8 cellular contexts compared by ENCODE assay signal in the genomic region with DNA sequence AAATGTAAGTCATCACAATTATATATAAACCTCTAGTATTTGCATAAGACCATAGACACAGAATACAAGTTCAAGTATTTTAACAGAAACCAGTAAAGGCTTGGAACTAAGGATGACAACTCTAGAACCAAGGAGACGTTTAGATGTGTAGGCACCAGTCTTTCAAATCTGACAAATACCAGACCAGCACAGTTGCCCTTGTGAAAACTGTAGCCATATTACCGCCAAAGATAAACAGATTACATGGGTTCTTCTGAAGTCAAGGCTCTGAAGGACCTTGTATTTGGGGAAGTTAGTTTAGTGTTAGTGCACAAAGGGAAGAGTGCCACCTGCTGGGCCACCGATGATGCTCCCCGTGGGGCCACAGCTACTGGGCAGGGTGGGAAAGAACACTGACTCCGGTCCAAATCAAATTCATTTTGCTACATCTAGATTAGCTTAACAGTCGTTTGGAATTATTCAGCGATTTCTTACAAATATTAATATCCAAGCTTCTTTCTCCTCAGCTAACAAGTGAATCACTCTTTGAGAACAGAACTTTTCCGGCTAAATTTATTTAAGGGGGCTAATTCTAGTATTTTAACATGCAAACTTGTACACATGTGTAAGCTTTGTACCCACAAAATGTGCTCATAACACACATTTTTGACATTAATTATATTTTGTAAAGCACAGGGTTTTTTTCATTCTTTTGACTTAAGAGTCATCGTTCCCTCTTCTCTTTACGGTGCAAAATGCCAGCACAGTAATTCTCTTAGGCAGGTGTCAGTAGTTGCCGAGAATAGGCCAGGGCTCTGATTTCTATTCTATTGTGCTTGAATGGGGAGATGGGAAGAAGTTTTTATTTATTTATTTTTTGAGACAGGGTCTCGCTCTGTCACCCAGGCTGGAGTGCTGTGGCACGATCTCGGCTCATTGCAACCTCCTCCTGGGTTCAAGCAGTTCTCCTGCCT. TPM values are rescaled to one million over a fixed set of nuclear protein-coding genes. Genes with fewer than 3 reads are reported as not detected.
DNase-seq lines count a peak whose midpoint lies in the region; ATAC-seq and TF ChIP-seq lines count a peak whose summit lies in the region.

No MANE protein-coding gene starts in this region.

- H3K79me2 ChIP-seq in GM23338 (replicated peaks; ENCODE audit: insufficient read depth): no peaks in the 10 kb centered on the region

- H3K27me3 ChIP-seq in GM23338 (ENCODE audit: insufficient read depth): no peaks in the 10 kb centered on the region
- no peaks in the 10 kb centered on the region for H3K27me3 ChIP-seq in tibial artery

- H3K4me3 Mint-ChIP-seq in GM23338: no peak overlapping the region
- no peak overlapping the region for H3K4me3 Mint-ChIP-seq in osteocyte (ENCODE audit: unreplicated experiment)

- H2AFZ ChIP-seq in GM23338: no peak overlapping the region

- H3K4me2 ChIP-seq in GM23338: no peak overlapping the region

- TF ChIP-seq CTCF in GM23338 (conservative IDR thresholded peaks at IDR 0.05; ENCODE audit: low read depth in 2 of 2) (peak; percentile 80 to 91), RWPE1 (conservative IDR thresholded peaks at IDR 0.05; ENCODE audit: low read depth) (peak; percentile 91), osteocyte (IDR thresholded peaks at IDR 0.05) (peak; percentile 90), tibial artery (IDR thresholded peaks at IDR 0.05) (peak; percentile 89 to 95)

- no peaks in the 10 kb centered on the region for H4K20me1 ChIP-seq in GM23338 (replicated peaks; ENCODE audit: insufficient read depth)

- peak; percentile 42 for DNase-seq in G401 (ENCODE audit: low spot score)
- peak; percentile 82 for DNase-seq in GM23338 (ENCODE audit: low spot score)
- peak; percentile 58 for DNase-seq in LHCN-M2 (ENCODE audit: low read depth)
- peak; percentile 60 for DNase-seq in RWPE1 (ENCODE audit: low spot score)
- DNase-seq in activated T-helper 1 cell treated with Interleukin-2 at 50 U/mL for 16 hours (ENCODE audit: low read depth): peak; percentile 62
- DNase-seq in fibroblast of the conjunctiva (ENCODE audit: low read depth): peak; percentile 74
- DNase-seq in osteocyte (ENCODE audit: extremely low spot score, unreplicated experiment): no peak
- peak; percentile 79 to 84 for DNase-seq in tibial artery

- POLR2A ChIA-PET in RWPE1 (lab: Yijun Ruan, JAX; ENCODE audit: low non-redundant PET): no interaction called here

- H3K4me1 ChIP-seq in GM23338 (ENCODE audit: insufficient read depth) (no peaks in the 10 kb centered on the region), tibial artery (peaks cover 0 to 6% (median 0%) of the 10 kb centered on the region in 4 donors)

- H3K36me3 Mint-ChIP-seq in GM23338 (ENCODE audit: low read depth) (no peaks in the 10 kb centered on the region), osteocyte (ENCODE audit: unreplicated experiment) (no peaks in the 10 kb centered on the region)

- in situ Hi-C loops in G401 (cut with HindIII; ENCODE audit: low sequenced_read_pairs): loop anchor here (10.0 to 25.0 kb wide), 2 partner anchors 170 to 183 kb away; no protein-coding TSS in a partner anchor

- no peaks in the 10 kb centered on the region for H3F3A ChIP-seq in GM23338 (replicated peaks; ENCODE audit: low read depth)

- peak; percentile 99 for ATAC-seq in GM23338

- H3K27ac Mint-ChIP-seq in GM23338: no peak overlapping the region
- H3K27ac Mint-ChIP-seq in osteocyte (ENCODE audit: unreplicated experiment): no peak overlapping the region

- H3K4me1 Mint-ChIP-seq in GM23338 (peaks cover 6% of the 10 kb centered on the region; the same call in 2 of the 3 replicates), osteocyte (ENCODE audit: unreplicated experiment) (peaks cover 2% of the 10 kb centered on the region)

- no peaks in the 10 kb centered on the region for H3K9me3 Mint-ChIP-seq in GM23338
- H3K9me3 Mint-ChIP-seq in osteocyte (ENCODE audit: unreplicated experiment): no peaks in the 10 kb centered on the region

- no peaks in the 10 kb centered on the region for H3K9me2 ChIP-seq in GM23338 (ENCODE audit: insufficient read depth)

- H3K9me3 ChIP-seq in tibial artery: no peaks in the 10 kb centered on the region

- intact Hi-C loops in tibial artery (cut with DNase I; ENCODE audit: low total_unique reads): loop anchor here (2.0 kb wide), 1 partner anchor 177 kb away; no protein-coding TSS in a partner anchor

- H3K4me3 ChIP-seq in GM23338 (no peak overlapping the region), tibial artery (no peak overlapping the region)

- H3K36me3 ChIP-seq in GM23338 (ENCODE audit: insufficient read depth) (no peaks in the 10 kb centered on the region), tibial artery (no peaks in the 10 kb centered on the region)

- no peak overlapping the region for H3K27ac ChIP-seq in GM23338 (ENCODE audit: low read depth)
- H3K27ac ChIP-seq in RWPE1: no peak overlapping the region
- peak overlapping the region in 1 of 2 donors; percentile 12 for H3K27ac ChIP-seq in tibial artery

- H3K27me3 Mint-ChIP-seq in GM23338 (ENCODE audit: insufficient read depth, low read depth, poor library complexity) (no peaks in the 10 kb centered on the region), osteocyte (ENCODE audit: unreplicated experiment) (peaks cover 63% of the 10 kb centered on the region)

- CTCF ChIA-PET in RWPE1 (lab: Yijun Ruan, JAX): interaction anchor here (0.7 to 3.5 kb wide), 4 partner anchors 11 to 311 kb away, joined by 3 to 34 read pairs (median 6); no protein-coding TSS in a partner anchor

TF ChIP-seq in GM23338, 12 proteins besides CTCF, POLR2A, EP300 and RAD21:
- TF ChIP-seq CREB1 (CRISPR knock-in tag; IDR thresholded peaks at IDR 0.05; ENCODE audit: low read depth): peak; percentile 6; the same call in 1 of the 2 replicates
- TF ChIP-seq, protein P1, sequence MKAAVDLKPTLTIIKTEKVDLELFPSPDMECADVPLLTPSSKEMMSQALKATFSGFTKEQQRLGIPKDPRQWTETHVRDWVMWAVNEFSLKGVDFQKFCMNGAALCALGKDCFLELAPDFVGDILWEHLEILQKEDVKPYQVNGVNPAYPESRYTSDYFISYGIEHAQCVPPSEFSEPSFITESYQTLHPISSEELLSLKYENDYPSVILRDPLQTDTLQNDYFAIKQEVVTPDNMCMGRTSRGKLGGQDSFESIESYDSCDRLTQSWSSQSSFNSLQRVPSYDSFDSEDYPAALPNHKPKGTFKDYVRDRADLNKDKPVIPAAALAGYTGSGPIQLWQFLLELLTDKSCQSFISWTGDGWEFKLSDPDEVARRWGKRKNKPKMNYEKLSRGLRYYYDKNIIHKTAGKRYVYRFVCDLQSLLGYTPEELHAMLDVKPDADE (IDR thresholded peaks at IDR 0.05): no peak

RNA-seq across cellular contexts. Expression of a gene that starts 8.0 kb away (rescaled TPM):
- total RNA-seq in G401 (2014; rRNA removed; shearing (Covaris generic)): 0.62 and 0.98 TPM in 2 replicates
- 11.1 and 12.3 TPM in 2 replicates for total RNA-seq in GM23338 (2014; rRNA removed; shearing (Covaris generic))
- polyA plus RNA-seq in GM23338 (2016; fragmentation: Nextera tagmentation; extraction: Ambion mirVana): 3.7 and 5.5 TPM in 2 replicates
- total RNA-seq in LHCN-M2 (2014; rRNA removed) (0.06 TPM in 2 replicates), osteocyte (12.5 and 16.5 TPM in 2 replicates)
- 0.02 TPM for polyA plus RNA-seq in LHCN-M2 (2012)
